ENCODE assay signal across 24 cellular contexts in genomic region chr2:1767939-1768691, GRCh38. TPM values are rescaled to one million over a fixed set of nuclear protein-coding genes. Genes with fewer than 3 reads are reported as not detected.
DNase-seq lines count a peak whose midpoint lies in the region; ATAC-seq, FAIRE-seq and TF ChIP-seq lines count a peak whose summit lies in the region.
"Had no signal": no experiment of that assay in that cellular context is flagged by ENCODE, and none has a peak within 500 bp of the region (broad histone marks: within the 10 kb centered on the region; RNA-seq: fewer than 3 reads in every experiment).

No MANE protein-coding gene starts in this region.

- DNase-seq in kidney = peak; percentile 41
- DNase-seq in stomach = peak; percentile 22
- no peak for DNase-seq in NCI-H774 (lab: John Stamatoyannopoulos, UW)
- no peak for DNase-seq in HuH-7.5 (ENCODE audit: low spot score)
- DNase-seq: DMS53, GDM1, Karpas-422, MV-4-11, NCI-H1105 treated with DMSO at 0.1 percent for 48 hours, NCI-H1694, NCI-H2081, NCI-H2171, NCI-H345, NCI-H524, NCI-H82 had no signal

- no peaks in the 10 kb centered on the region for H3K9me3 ChIP-seq in BLaER1 treated with 17β-estradiol and CSF1 and Interleukin-3, amounts not matched to agents 10 nM and 100 nM (replicated peaks in 1 of 11)
- H3K9me3 ChIP-seq in KOPT-K1 (ENCODE audit: insufficient read depth, low read length, poor library complexity, severe bottlenecking) = no peaks in the 10 kb centered on the region
- H3K9me3 ChIP-seq in kidney (ENCODE audit: control insufficient read depth in 1 of 2, low read length in 2 of 2) = no peaks in the 10 kb centered on the region
- H3K9me3 ChIP-seq in stomach = no peaks in the 10 kb centered on the region

- no peak for TF ChIP-seq POLR2A in stomach (IDR thresholded peaks at IDR 0.05)

- intact Hi-C loops in kidney (cut with DNase I) = no loop called here
- intact Hi-C loops in stomach (cut with DNase I; ENCODE audit: low total_unique reads) = no loop called here

- H3K4me2 ChIP-seq in BLaER1 treated with 17β-estradiol and CSF1 and Interleukin-3, amounts not matched to agents 10 nM and 100 nM = peak overlapping the region in 8 of 11 experiments; percentile 61 to 88 (median 79); a peak in 16 of 22 replicates

- H3K36me3 ChIP-seq in BLaER1 treated with 17β-estradiol and CSF1 and Interleukin-3, amounts not matched to agents 10 nM and 100 nM = no peaks in the 10 kb centered on the region
- H3K36me3 ChIP-seq in KOPT-K1 (ENCODE audit: insufficient read depth, low read length) (peaks cover 39% of the 10 kb centered on the region), kidney (ENCODE audit: control insufficient read depth in 1 of 2, insufficient read depth in 2 of 2, low read length in 2 of 2) (no peaks in the 10 kb centered on the region), stomach (no peaks in the 10 kb centered on the region)

- TF ChIP-seq CTCF in kidney (IDR thresholded peaks at IDR 0.05; ENCODE audit: borderline replicate concordance, extremely low read depth, insufficient read depth) (no peak), stomach (IDR thresholded peaks at IDR 0.05) (no peak)

- H4K20me1 ChIP-seq in BLaER1 treated with 17β-estradiol and CSF1 and Interleukin-3, amounts not matched to agents 10 nM and 100 nM = no peaks in the 10 kb centered on the region

- no peak for FAIRE-seq in kidney (lab: Jason Lieb, UNC)
- FAIRE-seq: A204.1, D721Med, GM18507, H54, HTR-8/SVneo had no signal

- no peak overlapping the region for H3K4me3 ChIP-seq in BLaER1 treated with 17β-estradiol and CSF1 and Interleukin-3, amounts not matched to agents 10 nM and 100 nM
- H3K4me3 ChIP-seq in kidney (ENCODE audit: low read length in 2 of 2) (no peak overlapping the region), stomach (no peak overlapping the region)

- H3K27me3 ChIP-seq in BLaER1 treated with 17β-estradiol and CSF1 and Interleukin-3, amounts not matched to agents 10 nM and 100 nM = peaks cover 0 to 10% (median 0%) of the 10 kb centered on the region in 11 experiments; a peak in 5 of 22 replicates
- H3K27me3 ChIP-seq in stomach = peaks cover 0 to 8% (median 0%) of the 10 kb centered on the region in 3 donors

- peaks cover 7 to 52% (median 41%) of the 10 kb centered on the region in 10 experiments; a peak in 18 of 20 replicates for H3K4me1 ChIP-seq in BLaER1 treated with 17β-estradiol and CSF1 and Interleukin-3, amounts not matched to agents 10 nM and 100 nM
- H3K4me1 ChIP-seq in kidney (ENCODE audit: control insufficient read depth in 1 of 2, insufficient read depth in 1 of 2, low read depth in 1 of 2, low read length in 2 of 2) (no peaks in the 10 kb centered on the region), stomach (peaks cover 0 to 4% (median 0%) of the 10 kb centered on the region in 4 donors)

- no peak for ATAC-seq in HG03025 (IDR thresholded peaks at IDR 0.05; ENCODE audit: low FRiP score, unreplicated experiment)

- peak overlapping the region in 1 of 11 experiments; percentile 13; a peak in 1 of 22 replicates for H3K9ac ChIP-seq in BLaER1 treated with 17β-estradiol and CSF1 and Interleukin-3, amounts not matched to agents 10 nM and 100 nM
- H3K9ac ChIP-seq in kidney (ENCODE audit: low read length in 2 of 2) = no peak overlapping the region

- TF ChIP-seq EP300 in stomach (IDR thresholded peaks at IDR 0.05) = no peak

- 91 to 95% (median 93%) methylated on average over 22 to 23 of the region's 23 CpGs for WGBS in stomach, 5 donors

- no peak overlapping the region for H3K27ac ChIP-seq in BLaER1 treated with 17β-estradiol and CSF1 and Interleukin-3, amounts not matched to agents 10 nM and 100 nM
- H3K27ac ChIP-seq in KOPT-K1 (ENCODE audit: low read depth, low read length, poor library complexity, severe bottlenecking) = peak overlapping the region; percentile 50
- no peak overlapping the region for H3K27ac ChIP-seq in kidney (ENCODE audit: low read depth in 2 of 2, low read length in 2 of 2)
- no peak overlapping the region for H3K27ac ChIP-seq in stomach

RNA-seq across cellular contexts. Expression of gene PXDN, which starts 23.8 kb away (rescaled TPM):
- 42.3 TPM for total RNA-seq in kidney
- 4.7 TPM for polyA plus RNA-seq in kidney (ENCODE audit: insufficient read depth, low read depth, low replicate concordance)
- total RNA-seq in stomach = 10 to 100 TPM; 24.9 to 71.6 (median 42.0) TPM
- 1 to 10 TPM; 3.3 to 8.0 (median 5.0) TPM for polyA plus RNA-seq in stomach
- total RNA-seq: OCI-LY7 had no signal

Comparison
In these comparisons a context has a peak if more than half of its experiments do, and no peak if none do; other contexts are left out.
1. DNase-seq: peak in kidney (single experiment) and stomach (single experiment); none in NCI-H774 (single experiment) and HuH-7.5 (single experiment).